In genomic region chr4:61200991-61201526, GRCh38 we compare ENCODE assay signal across 8 cellular contexts. TPM values are rescaled to one million over a fixed set of nuclear protein-coding genes. Genes with fewer than 3 reads are reported as not detected.
DNase-seq lines count a peak whose midpoint lies in the region; TF ChIP-seq lines count a peak whose summit lies in the region.

No MANE protein-coding gene starts in this region.

- CTCF ChIA-PET in activated CD4-positive, alpha-beta memory T cell treated with anti-CD3 and anti-CD28 coated beads, Interleukin-2, amount 10 ng/mL, durations not matched to agents 7 days and 5 days (lab: Charles Lee): no interaction called here

- DNase-seq in DMS53 treated with DMSO at 0.1 percent for 48 hours (lab: John Stamatoyannopoulos, UW; ENCODE audit: unreplicated experiment): peak; percentile 4
- DNase-seq in NCI-H69 (lab: John Stamatoyannopoulos, UW): peak; percentile 72
- no peak for DNase-seq in fibroblast of mammary gland (ENCODE audit: low read depth)
- peak; percentile 46 for DNase-seq in nephron progenitor cell
- no peak for DNase-seq in activated CD4-positive, alpha-beta memory T cell treated with anti-CD3 and anti-CD28 coated beads, Interleukin-2, amount 10 ng/mL, durations not matched to agents 7 days and 5 days
- DNase-seq in cortex of kidney (lab: John Stamatoyannopoulos, UW): no peak
- no peak for DNase-seq in NCI-H2029 treated with DMSO at 0.1 percent for 48 hours (lab: John Stamatoyannopoulos, UW)
- no peak for DNase-seq in cerebellar nuclear complex (lab: John Stamatoyannopoulos, UW)

- peak overlapping the region; percentile 57 for H3K27ac Mint-ChIP-seq in nephron progenitor cell
- no peak overlapping the region for H3K27ac Mint-ChIP-seq in activated CD4-positive, alpha-beta memory T cell treated with anti-CD3 and anti-CD28 coated beads, Interleukin-2, amount 10 ng/mL, durations not matched to agents 7 days and 5 days

- H3K27me3 Mint-ChIP-seq in nephron progenitor cell (ENCODE audit: low read depth, poor library complexity): peaks cover 32% of the 10 kb centered on the region
- H3K27me3 Mint-ChIP-seq in activated CD4-positive, alpha-beta memory T cell treated with anti-CD3 and anti-CD28 coated beads, Interleukin-2, amount 10 ng/mL, durations not matched to agents 7 days and 5 days: peaks cover 48% of the 10 kb centered on the region

- no peak for TF ChIP-seq CTCF in fibroblast of mammary gland (conservative IDR thresholded peaks at IDR 0.05; ENCODE audit: control insufficient read depth, insufficient read depth, low read depth, low read length)
- TF ChIP-seq CTCF in nephron progenitor cell (IDR thresholded peaks at IDR 0.05): no peak

- H3K4me3 Mint-ChIP-seq in nephron progenitor cell: peak overlapping the region; percentile 98
- no peak overlapping the region for H3K4me3 Mint-ChIP-seq in activated CD4-positive, alpha-beta memory T cell treated with anti-CD3 and anti-CD28 coated beads, Interleukin-2, amount 10 ng/mL, durations not matched to agents 7 days and 5 days

- peak overlapping the region; percentile 6 for H3K4me3 ChIP-seq in fibroblast of mammary gland (ENCODE audit: control insufficient read depth, low read depth, low read length)

- peaks cover 33% of the 10 kb centered on the region for H3K4me1 Mint-ChIP-seq in nephron progenitor cell
- H3K4me1 Mint-ChIP-seq in activated CD4-positive, alpha-beta memory T cell treated with anti-CD3 and anti-CD28 coated beads, Interleukin-2, amount 10 ng/mL, durations not matched to agents 7 days and 5 days: peaks cover 1% of the 10 kb centered on the region

- POLR2A ChIA-PET in activated CD4-positive, alpha-beta memory T cell treated with anti-CD3 and anti-CD28 coated beads, Interleukin-2, amount 10 ng/mL, durations not matched to agents 7 days and 5 days (lab: Charles Lee): no interaction called here

- H3K9me3 Mint-ChIP-seq in nephron progenitor cell: no peaks in the 10 kb centered on the region
- H3K9me3 Mint-ChIP-seq in activated CD4-positive, alpha-beta memory T cell treated with anti-CD3 and anti-CD28 coated beads, Interleukin-2, amount 10 ng/mL, durations not matched to agents 7 days and 5 days: peaks cover 2% of the 10 kb centered on the region

- H3K36me3 Mint-ChIP-seq in nephron progenitor cell (ENCODE audit: low read depth): no peaks in the 10 kb centered on the region
- peaks cover 3% of the 10 kb centered on the region for H3K36me3 Mint-ChIP-seq in activated CD4-positive, alpha-beta memory T cell treated with anti-CD3 and anti-CD28 coated beads, Interleukin-2, amount 10 ng/mL, durations not matched to agents 7 days and 5 days (ENCODE audit: low read depth)

RNA-seq across cellular contexts. Expression of gene ADGRL3, which starts 0.9 kb away (rescaled TPM):
- not detected for total RNA-seq in activated CD4-positive, alpha-beta memory T cell treated with anti-CD3 and anti-CD28 coated beads, Interleukin-2, amount 10 ng/mL, durations not matched to agents 7 days and 5 days

Comparison
In these comparisons a context has a peak if more than half of its experiments do, and no peak if none do; other contexts are left out.
1. DNase-seq: peak in DMS53 treated with DMSO at 0.1 percent for 48 hours (single experiment), NCI-H69 (single experiment) and nephron progenitor cell (single experiment); none in fibroblast of mammary gland (single experiment), activated CD4-positive, alpha-beta memory T cell treated with anti-CD3 and anti-CD28 coated beads, Interleukin-2, amount 10 ng/mL, durations not matched to agents 7 days and 5 days (single experiment), cortex of kidney (single experiment), NCI-H2029 treated with DMSO at 0.1 percent for 48 hours (single experiment) and cerebellar nuclear complex (0 of 2).